ENCODE assay signal across 8 cellular contexts in the genomic region with DNA sequence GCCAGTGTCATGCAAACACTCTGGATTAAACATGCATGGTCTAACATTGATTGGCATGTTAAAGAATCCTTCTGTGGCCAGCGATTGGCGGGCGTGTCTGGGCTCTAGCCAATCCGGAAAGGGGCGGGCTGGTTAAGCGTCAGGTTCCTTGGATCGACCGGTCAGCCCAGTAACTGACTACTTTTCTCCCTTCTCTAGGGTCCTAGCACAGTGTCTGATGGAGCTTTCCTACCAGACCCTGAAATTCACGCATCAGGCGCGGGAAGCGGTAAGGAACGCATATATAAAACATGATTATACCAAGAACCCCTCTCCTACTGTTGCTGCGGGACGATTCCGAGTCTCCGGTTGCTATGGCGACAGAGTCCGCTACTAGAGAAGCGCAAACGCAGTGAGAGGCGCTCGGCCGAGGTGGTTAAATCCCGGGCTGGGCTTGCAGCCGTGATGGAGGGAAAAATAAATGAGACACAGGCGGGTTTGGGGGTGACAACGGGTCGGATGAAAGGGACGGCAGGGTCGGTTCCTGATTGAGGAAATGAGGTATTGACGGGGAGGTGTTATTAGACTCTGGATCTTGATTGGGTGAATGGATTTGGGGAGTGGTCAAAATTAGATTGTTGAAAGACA. TPM values are rescaled to one million over a fixed set of nuclear protein-coding genes. Genes with fewer than 3 reads are reported as not detected.
DNase-seq lines count a peak whose midpoint lies in the region; ATAC-seq, FAIRE-seq and TF ChIP-seq lines count a peak whose summit lies in the region.

No MANE protein-coding gene starts in this region.

- 1 to 2% methylated on average over 32 of the region's 32 CpGs for WGBS in upper lobe of left lung, 2 donors

- H3K79me2 ChIP-seq in PC-9 (ENCODE audit: low read depth) (no peaks in the 10 kb centered on the region), osteoblast (ENCODE audit: insufficient read depth, low read length) (no peaks in the 10 kb centered on the region)

- ATAC-seq in HG03354 (IDR thresholded peaks at IDR 0.05; ENCODE audit: poor library complexity, severe bottlenecking, unreplicated experiment) (peak; percentile 99), upper lobe of left lung (ENCODE audit: low FRiP score in 2 of 2) (peak; percentile 94 to 98)

- H3K27me3 ChIP-seq in PC-9 (ENCODE audit: insufficient read depth, low read depth), result no peaks in the 10 kb centered on the region
- no peaks in the 10 kb centered on the region for H3K27me3 ChIP-seq in cardiac muscle cell
- H3K27me3 ChIP-seq in osteoblast (ENCODE audit: insufficient read depth, low read length), result no peaks in the 10 kb centered on the region
- peaks cover 0 to 3% (median 0%) of the 10 kb centered on the region in 4 donors for H3K27me3 ChIP-seq in upper lobe of left lung

- CTCF ChIA-PET in PC-9 (lab: Charles Lee), result no interaction called here

- TF ChIP-seq CTCF in PC-9 (conservative IDR thresholded peaks at IDR 0.05) (no peak), cardiac muscle cell (IDR thresholded peaks at IDR 0.05; ENCODE audit: low read depth, low read length) (no peak), osteoblast (IDR thresholded peaks at IDR 0.05; ENCODE audit: extremely low read depth, low read depth, low read length) (no peak), upper lobe of left lung (IDR thresholded peaks at IDR 0.05) (no peak)

- H3K4me1 ChIP-seq in PC-9 (replicated peaks; ENCODE audit: insufficient read depth), result no peaks in the 10 kb centered on the region
- no peaks in the 10 kb centered on the region for H3K4me1 ChIP-seq in cardiac muscle cell (ENCODE audit: low read depth)
- H3K4me1 ChIP-seq in osteoblast (ENCODE audit: insufficient read depth, low read length), result peaks cover 7% of the 10 kb centered on the region
- H3K4me1 ChIP-seq in upper lobe of left lung, result peaks cover 0 to 14% (median 0%) of the 10 kb centered on the region in 4 donors

- POLR2A ChIA-PET in PC-9 (lab: Charles Lee; ENCODE audit: unreplicated experiment), result interaction anchor here (0.7 kb wide), 1 partner anchor 30 kb away, joined by 5 read pairs; no protein-coding TSS in a partner anchor

- no peaks in the 10 kb centered on the region for H4K20me1 ChIP-seq in PC-9 (ENCODE audit: insufficient read depth)
- H4K20me1 ChIP-seq in osteoblast (ENCODE audit: insufficient read depth, low read length), result no peaks in the 10 kb centered on the region

- H3K4me2 ChIP-seq in PC-9 (no peak overlapping the region), osteoblast (ENCODE audit: insufficient read depth, low read length) (peak overlapping the region; percentile 99)

- TF ChIP-seq EP300 in upper lobe of left lung (IDR thresholded peaks at IDR 0.05), result no peak

- intact Hi-C loops in PC-9 (cut with micrococcal nuclease; ENCODE audit: unreplicated experiment), result no loop called here

- H3K27ac ChIP-seq in PC-9 (no peak overlapping the region), cardiac muscle cell (no peak overlapping the region), osteoblast (ENCODE audit: low read depth, low read length) (peak overlapping the region; percentile 12), upper lobe of left lung (no peak overlapping the region)

- TF ChIP-seq POLR2A in upper lobe of left lung (IDR thresholded peaks at IDR 0.05), result no peak

- TSS peak; percentile 36 for BruUV-seq in PC-9 (replicated peaks; lab: Mats Ljungman, UMichigan)

- H3K9me3 ChIP-seq in PC-9 (ENCODE audit: insufficient read depth, low read depth) (no peaks in the 10 kb centered on the region), cardiac muscle cell (ENCODE audit: low read depth) (no peaks in the 10 kb centered on the region), osteoblast (ENCODE audit: low read depth, low read length) (no peaks in the 10 kb centered on the region), upper lobe of left lung (no peaks in the 10 kb centered on the region)

- no peaks in the 10 kb centered on the region for H3F3A ChIP-seq in PC-9 (ENCODE audit: insufficient read depth, low read depth)

- H3K36me3 ChIP-seq in PC-9 (ENCODE audit: low read depth), result no peaks in the 10 kb centered on the region
- H3K36me3 ChIP-seq in cardiac muscle cell, result no peaks in the 10 kb centered on the region
- no peaks in the 10 kb centered on the region for H3K36me3 ChIP-seq in osteoblast (ENCODE audit: insufficient read depth, low read length)
- H3K36me3 ChIP-seq in upper lobe of left lung, result no peaks in the 10 kb centered on the region

- DNase-seq in AG08396 (ENCODE audit: low spot score) (peak; percentile 91), GM19239 (ENCODE audit: insufficient read length, low spot score) (peak; percentile 57), PC-9 (peak in 1 of 2 experiments; percentile 68), cardiac muscle cell (ENCODE audit: low read depth in 1 of 2, low spot score in 1 of 2) (peak; percentile 87 to 94), osteoblast (ENCODE audit: insufficient read length, low spot score, missing footprints) (peak; percentile 93), upper lobe of left lung (peak; percentile 80 to 89)
- peak; percentile 52 for DNase-seq in activated naive CD4-positive, alpha-beta T cell treated with anti-CD3 and anti-CD28 coated beads, Interleukin-2, amount 50 U/mL, for 16 hours

- H3K4me3 ChIP-seq in PC-9 (no peak overlapping the region), cardiac muscle cell (peak overlapping the region; percentile 48), osteoblast (ENCODE audit: insufficient read depth, low read length) (peak overlapping the region; percentile 90), upper lobe of left lung (peak overlapping the region; percentile 60 to 65 (median 64))

- no peak overlapping the region for H2AFZ ChIP-seq in PC-9
- peak overlapping the region; percentile 97 for H2AFZ ChIP-seq in osteoblast (ENCODE audit: low read length)

- no peaks in the 10 kb centered on the region; the same call in 1 of the 2 replicates for H3K9me2 ChIP-seq in PC-9 (ENCODE audit: insufficient read depth)

- peak; percentile 92 for FAIRE-seq in GM19239 (lab: Jason Lieb, UNC)

RNA-seq across cellular contexts. Expression of a gene that starts 29.4 kb away (rescaled TPM):
- 9.0 and 9.4 TPM in 2 replicates for total RNA-seq in PC-9 (2021)
- total RNA-seq in cardiac muscle cell, result 4.8 and 19.6 TPM in 2 replicates
- 11.3 and 15.7 TPM in 2 replicates for polyA plus RNA-seq in cardiac muscle cell
- total RNA-seq in osteoblast, result 4.3 and 5.0 TPM in 2 replicates
- total RNA-seq in upper lobe of left lung, result 10 to 100 TPM in 1 of 6 donors, 1 to 10 TPM in 5; 1.6 to 12.6 (median 5.5) TPM

RNA-seq across cellular contexts. Expression of a gene that starts 29.5 kb away (rescaled TPM):
- total RNA-seq in PC-9 (2021) (17.1 and 17.5 TPM in 2 replicates), cardiac muscle cell (29.8 and 37.8 TPM in 2 replicates), osteoblast (36.6 and 38.9 TPM in 2 replicates), upper lobe of left lung (10 to 100 TPM; 18.4 to 33.5 (median 30.4) TPM)
- 32.3 and 37.3 TPM in 2 replicates for polyA plus RNA-seq in cardiac muscle cell
